Comparison of ENCODE assay signal across 1 cellular context in genomic region chr1:42035205-42035829, GRCh38.
A peak's percentile ranks its signal among the peaks of the same experiment; 100 is the strongest.
TF ChIP-seq lines count a peak whose summit lies in the region.

No MANE protein-coding gene starts in this region.

TF ChIP-seq in SK-N-SH, 30 proteins besides CTCF, POLR2A, EP300 and RAD21 (continued from another document):
- TF ChIP-seq RFX5 (IDR thresholded peaks at IDR 0.05; ENCODE audit: low read length) (no peak), RXRA (IDR thresholded peaks at IDR 0.05; ENCODE audit: borderline replicate concordance, low read depth) (peak; percentile 43; the same call in 1 of the 2 replicates)
